Comparison of ENCODE assay signal across 11 cellular contexts in genomic region chr4:171676555-171677215, GRCh38.
DNase-seq lines count a peak whose midpoint lies in the region; ATAC-seq, FAIRE-seq and TF ChIP-seq lines count a peak whose summit lies in the region.
"Had no signal": no experiment of that assay in that cellular context is flagged by ENCODE, and none has a peak within 500 bp of the region (broad histone marks: within the 10 kb centered on the region; RNA-seq: fewer than 3 reads in every experiment).

No MANE protein-coding gene starts in this region.

- peaks cover 22% of the 10 kb centered on the region for H3K4me1 ChIP-seq in OCI-LY3 (ENCODE audit: low read length)
- H3K4me1 ChIP-seq in vagina, result no peaks in the 10 kb centered on the region
- H3K4me1 ChIP-seq in upper lobe of right lung, result no peaks in the 10 kb centered on the region
- H3K4me1 ChIP-seq: foreskin keratinocyte had no signal

- no peak for DNase-seq in GM12892 (ENCODE audit: insufficient read length)
- DNase-seq in vagina (ENCODE audit: extremely low spot score in 2 of 2), result no peak
- no peak for DNase-seq in NCI-H446 (lab: John Stamatoyannopoulos, UW)
- no peak for DNase-seq in upper lobe of right lung
- no peak for DNase-seq in coronary artery (ENCODE audit: low spot score)
- DNase-seq: activated CD4-positive, alpha-beta T cell treated with anti-CD3 and anti-CD28 coated beads, Interleukin-2, amount 50 U/mL, for 48 hours; foreskin keratinocyte; naive thymus-derived CD4-positive, alpha-beta T cell had no signal

- no peak overlapping the region for H3K9ac ChIP-seq in OCI-LY3 (ENCODE audit: low read length)

- H3K4me3 ChIP-seq in OCI-LY3 (ENCODE audit: low read length) (no peak overlapping the region), vagina (no peak overlapping the region), upper lobe of right lung (no peak overlapping the region), coronary artery (no peak overlapping the region)

- H2AFZ ChIP-seq in OCI-LY3 (ENCODE audit: low read depth, low read length), result no peak overlapping the region

- no peaks in the 10 kb centered on the region for H3K36me3 ChIP-seq in OCI-LY3 (replicated peaks; ENCODE audit: low read depth, low read length)
- H3K36me3 ChIP-seq in vagina, result no peaks in the 10 kb centered on the region
- H3K36me3 ChIP-seq in upper lobe of right lung, result no peaks in the 10 kb centered on the region

- peak; percentile 89 for FAIRE-seq in GM12892 (lab: Jason Lieb, UNC)

- peak; percentile 93 for ATAC-seq in GM19468 (IDR thresholded peaks at IDR 0.05; ENCODE audit: extremely low read depth, unreplicated experiment)
- peak; percentile 100 for ATAC-seq in HG03066 (IDR thresholded peaks at IDR 0.05; ENCODE audit: low read depth, unreplicated experiment)
- ATAC-seq in upper lobe of right lung, result no peak
- ATAC-seq: foreskin keratinocyte; naive thymus-derived CD4-positive, alpha-beta T cell had no signal

- H3K79me2 ChIP-seq in OCI-LY3 (ENCODE audit: low read length), result no peaks in the 10 kb centered on the region

- peak overlapping the region; percentile 23 for H3K4me2 ChIP-seq in OCI-LY3 (ENCODE audit: low read length)

- no peak overlapping the region for H3K27ac ChIP-seq in OCI-LY3 (ENCODE audit: low read length)
- no peak overlapping the region for H3K27ac ChIP-seq in vagina
- H3K27ac ChIP-seq in upper lobe of right lung, result no peak overlapping the region
- no peak overlapping the region for H3K27ac ChIP-seq in coronary artery
- H3K27ac ChIP-seq: foreskin keratinocyte had no signal

- no peak for TF ChIP-seq POLR2A in GM12892 (IDR thresholded peaks at IDR 0.05; ENCODE audit: low read depth, low read length)
- TF ChIP-seq POLR2A in vagina (IDR thresholded peaks at IDR 0.05), result no peak

- no peaks in the 10 kb centered on the region for H4K20me1 ChIP-seq in OCI-LY3 (ENCODE audit: insufficient read depth, low read length)

- TF ChIP-seq CTCF in OCI-LY3 (IDR thresholded peaks at IDR 0.05; ENCODE audit: low read depth, low read length) (no peak), vagina (IDR thresholded peaks at IDR 0.05) (no peak), upper lobe of right lung (IDR thresholded peaks at IDR 0.05) (no peak), coronary artery (IDR thresholded peaks at IDR 0.05) (no peak)

- no peaks in the 10 kb centered on the region for H3K27me3 ChIP-seq in OCI-LY3 (ENCODE audit: low read depth, low read length)
- H3K27me3 ChIP-seq in vagina, result no peaks in the 10 kb centered on the region
- H3K27me3 ChIP-seq in upper lobe of right lung, result no peaks in the 10 kb centered on the region
- H3K27me3 ChIP-seq: foreskin keratinocyte had no signal

- no peaks in the 10 kb centered on the region for H3K9me3 ChIP-seq in OCI-LY3 (ENCODE audit: insufficient read depth, low read length)
- no peaks in the 10 kb centered on the region for H3K9me3 ChIP-seq in vagina
- no peaks in the 10 kb centered on the region for H3K9me3 ChIP-seq in upper lobe of right lung

- intact Hi-C loops in vagina (cut with DNase I) (no loop called here), upper lobe of right lung (cut with DNase I) (no loop called here)
